Comparison of ENCODE assay signal across 8 cellular contexts in the genomic region with DNA sequence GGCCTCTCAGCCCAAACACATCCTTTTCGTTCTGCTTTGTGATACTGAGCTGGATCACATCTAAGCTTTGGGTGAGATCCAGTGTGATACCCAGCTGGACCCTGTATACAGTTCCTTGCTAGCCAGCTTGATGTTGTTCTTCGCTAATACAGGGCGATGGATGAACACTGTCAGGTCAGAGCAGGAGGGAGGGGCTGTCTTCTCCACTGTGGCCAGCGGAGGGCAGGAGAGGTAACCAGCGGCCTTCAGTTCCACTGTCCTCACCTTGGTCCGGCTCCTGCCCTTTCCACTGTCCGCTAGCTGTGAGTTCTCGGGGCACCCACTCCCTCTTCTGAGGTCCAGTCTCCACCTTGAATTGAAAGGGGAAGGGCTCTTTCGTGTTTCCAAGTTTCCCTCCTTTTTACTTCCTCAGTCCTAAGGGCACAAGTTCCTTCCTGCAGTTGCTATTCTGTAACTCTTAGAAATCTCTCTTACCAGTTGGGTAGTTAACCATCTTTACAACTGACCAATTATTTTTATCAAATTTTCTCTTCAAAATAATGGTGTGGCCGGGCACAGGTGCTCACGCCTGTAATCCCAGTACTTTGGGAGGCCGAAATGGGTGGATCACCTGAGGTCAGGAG. TPM values are rescaled to one million over a fixed set of nuclear protein-coding genes. Genes with fewer than 3 reads are reported as not detected.
DNase-seq lines count a peak whose midpoint lies in the region; ATAC-seq and TF ChIP-seq lines count a peak whose summit lies in the region.

No MANE protein-coding gene starts in this region.

- H3K9me3 Mint-ChIP-seq in naive thymus-derived CD4-positive, alpha-beta T cell: no peaks in the 10 kb centered on the region

- peaks cover 64% of the 10 kb centered on the region for H3K4me1 ChIP-seq in body of pancreas
- peaks cover 29 to 33% of the 10 kb centered on the region in 2 donors for H3K4me1 ChIP-seq in naive thymus-derived CD4-positive, alpha-beta T cell (ENCODE audit: control insufficient read depth in 2 of 2, insufficient read depth in 2 of 2, low read length in 2 of 2)

- H3K27me3 ChIP-seq in body of pancreas: no peaks in the 10 kb centered on the region
- no peaks in the 10 kb centered on the region for H3K27me3 ChIP-seq in naive thymus-derived CD4-positive, alpha-beta T cell (ENCODE audit: control insufficient read depth in 2 of 2, insufficient read depth in 2 of 2, low read length in 2 of 2)

- ATAC-seq in SK-N-SH treated with all-trans-retinoic acid at 6 μM for 48 hours (peak; percentile 33), body of pancreas (no peak), HG03469 (IDR thresholded peaks at IDR 0.05; ENCODE audit: unreplicated experiment) (no peak)
- no peak for ATAC-seq in naive thymus-derived CD4-positive, alpha-beta T cell

- H3K36me3 Mint-ChIP-seq in naive thymus-derived CD4-positive, alpha-beta T cell: peaks cover 0 to 19% (median 3%) of the 10 kb centered on the region in 5 donors

- no peaks in the 10 kb centered on the region for H3K27me3 Mint-ChIP-seq in naive thymus-derived CD4-positive, alpha-beta T cell

- no peak for TF ChIP-seq POLR2A in body of pancreas (IDR thresholded peaks at IDR 0.05)

- intact Hi-C loops in body of pancreas (cut with DNase I): no loop called here
- intact Hi-C loops in naive thymus-derived CD4-positive, alpha-beta T cell (cut with micrococcal nuclease): loop anchor here in 1 of 2 donors (10.0 kb wide), 1 partner anchor 357 kb away; a partner anchor contains a TSS

- no peaks in the 10 kb centered on the region for H3K9me3 ChIP-seq in body of pancreas
- no peaks in the 10 kb centered on the region for H3K9me3 ChIP-seq in naive thymus-derived CD4-positive, alpha-beta T cell (ENCODE audit: control insufficient read depth in 2 of 3, low read length in 3 of 3)

- 63% methylated on average over 12 of the region's 12 CpGs for WGBS in body of pancreas, 2 donors

- H3K4me3 Mint-ChIP-seq in naive thymus-derived CD4-positive, alpha-beta T cell: peak overlapping the region in 1 of 10 donors; percentile 25

- no peak overlapping the region for H3K27ac ChIP-seq in C4-2B
- no peak overlapping the region for H3K27ac ChIP-seq in body of pancreas
- no peak overlapping the region for H3K27ac ChIP-seq in naive thymus-derived CD4-positive, alpha-beta T cell (ENCODE audit: low read depth, low read length)

- H3K27ac Mint-ChIP-seq in naive thymus-derived CD4-positive, alpha-beta T cell: peak overlapping the region in 8 of 9 donors; percentile 8 to 76 (median 50)

- no peak overlapping the region for H3K4me3 ChIP-seq in body of pancreas
- no peak overlapping the region for H3K4me3 ChIP-seq in naive thymus-derived CD4-positive, alpha-beta T cell (ENCODE audit: low read length)

- POLR2A ChIA-PET in naive thymus-derived CD4-positive, alpha-beta T cell (lab: Charles Lee): interaction anchor here (0.6 to 11.8 kb wide), 14 partner anchors 9 to 690 kb away, joined by 3 to 95 read pairs (median 5); a partner anchor contains a TSS

- DNase-seq in H4 (ENCODE audit: low spot score) (peak; percentile 50), body of pancreas (peak; percentile 36 to 54 (median 46)), amygdala (lab: John Stamatoyannopoulos, UW) (no peak), midbrain (lab: John Stamatoyannopoulos, UW) (no peak)
- peak in 4 of 9 donors; percentile 26 to 52 (median 31) for DNase-seq in naive thymus-derived CD4-positive, alpha-beta T cell

- TF ChIP-seq CTCF in C4-2B (conservative IDR thresholded peaks at IDR 0.05): peak; percentile 78
- TF ChIP-seq CTCF in body of pancreas (IDR thresholded peaks at IDR 0.05): peak in 6 of 7 experiments; percentile 10 to 56 (median 43)

- H3K4me1 Mint-ChIP-seq in naive thymus-derived CD4-positive, alpha-beta T cell: peaks cover 24 to 68% (median 55%) of the 10 kb centered on the region in 7 donors

- CTCF ChIA-PET in naive thymus-derived CD4-positive, alpha-beta T cell (lab: Charles Lee): interaction anchor here (0.6 to 11.8 kb wide), 12 partner anchors 9 to 333 kb away, joined by 3 to 244 read pairs (median 4); a partner anchor contains a TSS

- peaks cover 0 to 2% of the 10 kb centered on the region in 2 donors for H3K36me3 ChIP-seq in body of pancreas (replicated peaks in 1 of 2; ENCODE audit: insufficient read depth in 1 of 2, low read depth in 2 of 2)
- H3K36me3 ChIP-seq in naive thymus-derived CD4-positive, alpha-beta T cell (ENCODE audit: control insufficient read depth in 2 of 3, insufficient read depth in 3 of 3, low read length in 3 of 3): peaks cover 0 to 3% (median 0%) of the 10 kb centered on the region in 3 experiments

TF ChIP-seq in SK-N-SH treated with all-trans-retinoic acid at 6 μM for 48 hours, 23 proteins besides CTCF, POLR2A, EP300 and RAD21 (continues in another document):
- TF ChIP-seq PPARA (CRISPR knock-in tag; IDR thresholded peaks at IDR 0.05; ENCODE audit: borderline replicate concordance) (no peak), TOX (CRISPR knock-in tag; IDR thresholded peaks at IDR 0.05; ENCODE audit: borderline replicate concordance) (no peak), ZNF8 (CRISPR knock-in tag; IDR thresholded peaks at IDR 0.05) (no peak), ZNF70 (CRISPR knock-in tag; IDR thresholded peaks at IDR 0.05) (no peak), TCF4 (CRISPR knock-in tag; IDR thresholded peaks at IDR 0.05; ENCODE audit: borderline replicate concordance) (no peak), SNAI2 (CRISPR knock-in tag; IDR thresholded peaks at IDR 0.05) (no peak), ESRRG (CRISPR knock-in tag; IDR thresholded peaks at IDR 0.05) (no peak), ZFP3 (CRISPR knock-in tag; IDR thresholded peaks at IDR 0.05) (no peak), GLIS3 (CRISPR knock-in tag; IDR thresholded peaks at IDR 0.05) (no peak), ISL1 (CRISPR knock-in tag; IDR thresholded peaks at IDR 0.05) (no peak), ZC3H10 (CRISPR knock-in tag; IDR thresholded peaks at IDR 0.05) (no peak)
- TF ChIP-seq, protein P1, sequence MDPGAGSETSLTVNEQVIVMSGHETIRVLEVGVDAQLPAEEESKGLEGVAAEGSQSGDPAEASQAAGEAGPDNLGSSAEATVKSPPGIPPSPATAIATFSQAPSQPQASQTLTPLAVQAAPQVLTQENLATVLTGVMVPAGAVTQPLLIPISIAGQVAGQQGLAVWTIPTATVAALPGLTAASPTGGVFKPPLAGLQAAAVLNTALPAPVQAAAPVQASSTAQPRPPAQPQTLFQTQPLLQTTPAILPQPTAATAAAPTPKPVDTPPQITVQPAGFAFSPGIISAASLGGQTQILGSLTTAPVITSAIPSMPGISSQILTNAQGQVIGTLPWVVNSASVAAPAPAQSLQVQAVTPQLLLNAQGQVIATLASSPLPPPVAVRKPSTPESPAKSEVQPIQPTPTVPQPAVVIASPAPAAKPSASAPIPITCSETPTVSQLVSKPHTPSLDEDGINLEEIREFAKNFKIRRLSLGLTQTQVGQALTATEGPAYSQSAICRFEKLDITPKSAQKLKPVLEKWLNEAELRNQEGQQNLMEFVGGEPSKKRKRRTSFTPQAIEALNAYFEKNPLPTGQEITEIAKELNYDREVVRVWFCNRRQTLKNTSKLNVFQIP (CRISPR knock-in tag; IDR thresholded peaks at IDR 0.05; ENCODE audit: borderline replicate concordance, low read depth): no peak
- TF ChIP-seq, protein P2, sequence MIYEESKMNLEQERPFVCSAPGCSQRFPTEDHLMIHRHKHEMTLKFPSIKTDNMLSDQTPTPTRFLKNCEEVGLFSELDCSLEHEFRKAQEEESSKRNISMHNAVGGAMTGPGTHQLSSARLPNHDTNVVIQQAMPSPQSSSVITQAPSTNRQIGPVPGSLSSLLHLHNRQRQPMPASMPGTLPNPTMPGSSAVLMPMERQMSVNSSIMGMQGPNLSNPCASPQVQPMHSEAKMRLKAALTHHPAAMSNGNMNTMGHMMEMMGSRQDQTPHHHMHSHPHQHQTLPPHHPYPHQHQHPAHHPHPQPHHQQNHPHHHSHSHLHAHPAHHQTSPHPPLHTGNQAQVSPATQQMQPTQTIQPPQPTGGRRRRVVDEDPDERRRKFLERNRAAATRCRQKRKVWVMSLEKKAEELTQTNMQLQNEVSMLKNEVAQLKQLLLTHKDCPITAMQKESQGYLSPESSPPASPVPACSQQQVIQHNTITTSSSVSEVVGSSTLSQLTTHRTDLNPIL (CRISPR knock-in tag; IDR thresholded peaks at IDR 0.05; ENCODE audit: low read depth): no peak
- TF ChIP-seq, protein P3, sequence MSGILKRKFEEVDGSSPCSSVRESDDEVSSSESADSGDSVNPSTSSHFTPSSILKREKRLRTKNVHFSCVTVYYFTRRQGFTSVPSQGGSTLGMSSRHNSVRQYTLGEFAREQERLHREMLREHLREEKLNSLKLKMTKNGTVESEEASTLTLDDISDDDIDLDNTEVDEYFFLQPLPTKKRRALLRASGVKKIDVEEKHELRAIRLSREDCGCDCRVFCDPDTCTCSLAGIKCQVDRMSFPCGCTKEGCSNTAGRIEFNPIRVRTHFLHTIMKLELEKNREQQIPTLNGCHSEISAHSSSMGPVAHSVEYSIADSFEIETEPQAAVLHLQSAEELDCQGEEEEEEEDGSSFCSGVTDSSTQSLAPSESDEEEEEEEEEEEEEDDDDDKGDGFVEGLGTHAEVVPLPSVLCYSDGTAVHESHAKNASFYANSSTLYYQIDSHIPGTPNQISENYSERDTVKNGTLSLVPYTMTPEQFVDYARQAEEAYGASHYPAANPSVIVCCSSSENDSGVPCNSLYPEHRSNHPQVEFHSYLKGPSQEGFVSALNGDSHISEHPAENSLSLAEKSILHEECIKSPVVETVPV (CRISPR knock-in tag; IDR thresholded peaks at IDR 0.05): no peak

RNA-seq across cellular contexts. Expression of a gene that starts 3.0 kb away (rescaled TPM):
- 2.0 and 3.9 TPM in 2 replicates for total RNA-seq in H4 (2014; rRNA removed; shearing (Covaris generic))
- 10 to 100 TPM; 12.5 to 21.4 TPM for total RNA-seq in body of pancreas
- 10 to 100 TPM in 3 of 5 experiments, 1 to 10 TPM in 2; 3.8 to 14.0 (median 11.8) TPM for total RNA-seq in naive thymus-derived CD4-positive, alpha-beta T cell
- polyA plus RNA-seq in naive thymus-derived CD4-positive, alpha-beta T cell: 1 to 10 TPM; 1.7 to 3.4 TPM

RNA-seq across cellular contexts. Expression of a gene that starts 19.5 kb away (rescaled TPM):
- total RNA-seq in H4 (2014; rRNA removed; shearing (Covaris generic)): 5.2 and 8.6 TPM in 2 replicates
- total RNA-seq in body of pancreas: 10 to 100 TPM; 14.2 to 20.0 TPM
- under 1 TPM in 1 of 5 experiments, not detected in 4; 0.29 TPM for total RNA-seq in naive thymus-derived CD4-positive, alpha-beta T cell
- under 1 TPM in 1 of 2 donors, not detected in 1; 0.09 TPM for polyA plus RNA-seq in naive thymus-derived CD4-positive, alpha-beta T cell

RNA-seq across cellular contexts. Expression of a gene that starts 32.8 kb away (rescaled TPM):
- not detected in 2 replicates for total RNA-seq in H4 (2014; rRNA removed; shearing (Covaris generic))
- not detected for total RNA-seq in body of pancreas
- total RNA-seq in naive thymus-derived CD4-positive, alpha-beta T cell: under 1 TPM in 3 of 5 experiments, not detected in 2; 0.22 to 0.61 (median 0.29) TPM
- under 1 TPM in 1 of 2 donors, not detected in 1; 0.35 TPM for polyA plus RNA-seq in naive thymus-derived CD4-positive, alpha-beta T cell

RNA-seq across cellular contexts. Expression of a gene that starts 56.1 kb away (rescaled TPM):
- total RNA-seq in H4 (2014; rRNA removed; shearing (Covaris generic)): 0.81 TPM in 1 of 2 replicates, not detected in the other
- not detected for total RNA-seq in body of pancreas
- under 1 TPM in 2 of 5 experiments, not detected in 3; 0.38 to 0.41 TPM for total RNA-seq in naive thymus-derived CD4-positive, alpha-beta T cell
- polyA plus RNA-seq in naive thymus-derived CD4-positive, alpha-beta T cell: under 1 TPM in 1 of 2 donors, not detected in 1; 0.35 TPM

Comparison
In these comparisons a context has a peak if more than half of its experiments do, and no peak if none do; other contexts are left out.
1. DNase-seq: peak in H4 (single experiment) and body of pancreas (4 of 4); none in amygdala (0 of 56) and midbrain (single experiment).